ENCODE assay signal across 21 cellular contexts in genomic region chr1:55679971-55680370, GRCh38.
"Had no signal": no experiment of that assay in that cellular context is flagged by ENCODE, and none has a peak within 500 bp of the region (broad histone marks: within the 10 kb centered on the region; RNA-seq: fewer than 3 reads in every experiment).

No MANE protein-coding gene starts in this region.

- H3K4me1 ChIP-seq: parathyroid adenoma, uterus had no signal

- H3K4me3 Mint-ChIP-seq: activated CD8-positive, alpha-beta memory T cell treated with anti-CD3 and anti-CD28 coated beads, Interleukin-2, amount 10 ng/mL, durations not matched to agents 7 days and 5 days; activated naive CD8-positive, alpha-beta T cell treated with anti-CD3 and anti-CD28 coated beads for 36 hours; mesothelial cell of epicardium; neural crest cell; stimulated activated naive CD8-positive, alpha-beta T cell treated with anti-CD3 and anti-CD28 coated beads, Interleukin-15, amount 100 ng/mL, for 72 hours; T-helper 17 cell had no signal

- H3K27me3 ChIP-seq: cardiac muscle cell, uterus had no signal

- H3K36me3 ChIP-seq: cardiac muscle cell, thoracic aorta, uterus had no signal

- H2AFZ ChIP-seq: parathyroid adenoma had no signal

- H3K36me3 Mint-ChIP-seq: activated CD8-positive, alpha-beta memory T cell treated with anti-CD3 and anti-CD28 coated beads, Interleukin-2, amount 10 ng/mL, durations not matched to agents 7 days and 5 days; activated naive CD8-positive, alpha-beta T cell treated with anti-CD3 and anti-CD28 coated beads for 36 hours had no signal

- FAIRE-seq: colon, endothelial cell of umbilical vein had no signal

- H3K27ac Mint-ChIP-seq: activated CD8-positive, alpha-beta memory T cell treated with anti-CD3 and anti-CD28 coated beads, Interleukin-2, amount 10 ng/mL, durations not matched to agents 7 days and 5 days; activated naive CD8-positive, alpha-beta T cell treated with anti-CD3 and anti-CD28 coated beads for 36 hours; mesothelial cell of epicardium; stimulated activated naive CD8-positive, alpha-beta T cell treated with anti-CD3 and anti-CD28 coated beads, Interleukin-15, amount 100 ng/mL, for 72 hours; T-helper 17 cell had no signal

- H3K4me3 ChIP-seq: cardiac muscle cell, thoracic aorta, uterus had no signal

- H3K4me1 Mint-ChIP-seq: activated CD8-positive, alpha-beta memory T cell treated with anti-CD3 and anti-CD28 coated beads, Interleukin-2, amount 10 ng/mL, durations not matched to agents 7 days and 5 days; activated naive CD8-positive, alpha-beta T cell treated with anti-CD3 and anti-CD28 coated beads for 36 hours; mesothelial cell of epicardium; neural crest cell; stimulated activated naive CD8-positive, alpha-beta T cell treated with anti-CD3 and anti-CD28 coated beads, Interleukin-15, amount 100 ng/mL, for 72 hours; T-helper 17 cell had no signal

- H3K79me2 ChIP-seq: parathyroid adenoma had no signal

- H3K9me3 Mint-ChIP-seq: stimulated activated naive CD8-positive, alpha-beta T cell treated with anti-CD3 and anti-CD28 coated beads, Interleukin-15, amount 100 ng/mL, for 72 hours had no signal

- H3K9me3 ChIP-seq: thoracic aorta, uterus had no signal

- H3K27ac ChIP-seq: cardiac muscle cell, parathyroid adenoma, thoracic aorta, uterus had no signal

- ATAC-seq: activated CD8-positive, alpha-beta memory T cell treated with anti-CD3 and anti-CD28 coated beads, Interleukin-2, amount 10 ng/mL, durations not matched to agents 7 days and 5 days; stimulated activated naive CD8-positive, alpha-beta T cell treated with anti-CD3 and anti-CD28 coated beads, Interleukin-15, amount 100 ng/mL, for 72 hours; T-helper 17 cell had no signal

- H3K27me3 Mint-ChIP-seq: activated CD8-positive, alpha-beta memory T cell treated with anti-CD3 and anti-CD28 coated beads, Interleukin-2, amount 10 ng/mL, durations not matched to agents 7 days and 5 days had no signal

- DNase-seq: activated CD4-positive, alpha-beta T cell treated with anti-CD3 and anti-CD28 coated beads, Interleukin-2, amount 50 U/mL, for 4 hours; activated CD8-positive, alpha-beta memory T cell treated with anti-CD3 and anti-CD28 coated beads, Interleukin-2, amount 10 ng/mL, durations not matched to agents 7 days and 5 days; activated gamma-delta T cell; activated naive CD8-positive, alpha-beta T cell treated with anti-CD3 and anti-CD28 coated beads for 36 hours; activated T-cell treated with anti-CD3 and anti-CD28 coated beads, Interleukin-2, amount 50 U/mL, for 48 hours; aorta; effector CD4-positive, alpha-beta T cell; hypothalamus; retina; stimulated activated CD4-positive, alpha-beta T cell treated with anti-CD3 and anti-CD28 coated beads, Interleukin-15, amount 100 ng/mL, for 24 hours; stimulated activated CD4-positive, alpha-beta T cell treated with anti-CD3 and anti-CD28 coated beads, Interleukin-4, amount 100 ng/mL, for 4 hours; stimulated activated naive CD8-positive, alpha-beta T cell treated with anti-CD3 and anti-CD28 coated beads, Interleukin-15, amount 100 ng/mL, for 72 hours; T-helper 17 cell; uterus had no signal

- H3K9ac ChIP-seq: parathyroid adenoma had no signal
